ENCODE assay signal across 8 cellular contexts in genomic region chr19:45526143-45526542, GRCh38. TPM values are rescaled to one million over a fixed set of nuclear protein-coding genes. Genes with fewer than 3 reads are reported as not detected.
A peak's percentile ranks its signal among the peaks of the same experiment; 100 is the strongest.
DNase-seq lines count a peak whose midpoint lies in the region; ATAC-seq, FAIRE-seq and TF ChIP-seq lines count a peak whose summit lies in the region.

No MANE protein-coding gene starts in this region.

- H3K27ac ChIP-seq in stomach: peak overlapping the region in 4 of 5 donors; percentile 20 to 66 (median 28)

- peaks cover 18 to 83% (median 46%) of the 10 kb centered on the region in 4 donors for H3K4me1 ChIP-seq in stomach

- TF ChIP-seq POLR2A in H54 (IDR thresholded peaks at IDR 0.05; ENCODE audit: low read depth, low read length) (no peak), stomach (IDR thresholded peaks at IDR 0.05) (no peak)

- ATAC-seq in SK-N-SH treated with all-trans-retinoic acid at 6 μM for 48 hours (peak; percentile 62), left cardiac atrium (peak; percentile 34 to 76), HG02623 (IDR thresholded peaks at IDR 0.05; ENCODE audit: unreplicated experiment) (no peak)

- WGBS in stomach, 5 donors: 62 to 76% (median 72%) methylated on average over 9 of the region's 9 CpGs

- no peaks in the 10 kb centered on the region for H3K9me3 ChIP-seq in stomach

- TF ChIP-seq CTCF in stomach (IDR thresholded peaks at IDR 0.05): no peak

- peaks cover 46 to 68% (median 62%) of the 10 kb centered on the region in 4 donors for H3K36me3 ChIP-seq in stomach

- no peak overlapping the region for H3K4me3 ChIP-seq in stomach

- TF ChIP-seq EP300 in stomach (IDR thresholded peaks at IDR 0.05): no peak

- intact Hi-C loops in left cardiac atrium (cut with DNase I) (no loop called here), stomach (cut with DNase I; ENCODE audit: low total_unique reads) (loop anchor here (10.0 kb wide), 1 partner anchor 119 kb away; no protein-coding TSS in a partner anchor)

- H3K27me3 ChIP-seq in stomach: peaks cover 0 to 10% (median 10%) of the 10 kb centered on the region in 3 donors

- FAIRE-seq in H54 (lab: Jason Lieb, UNC): no peak

- DNase-seq in A172 (ENCODE audit: low spot score): peak; percentile 61
- DNase-seq in H54 (ENCODE audit: insufficient read length, low spot score): peak; percentile 57
- DNase-seq in left cardiac atrium: peak; percentile 72
- DNase-seq in stomach: peak; percentile 70
- no peak for DNase-seq in stimulated activated naive CD4-positive, alpha-beta T cell treated with Interleukin-2 at 50 U/mL for 16 hours (lab: John Stamatoyannopoulos, UW)
- DNase-seq in NCI-H2107 (lab: John Stamatoyannopoulos, UW): no peak

TF ChIP-seq in SK-N-SH treated with all-trans-retinoic acid at 6 μM for 48 hours, 23 proteins besides CTCF, POLR2A, EP300 and RAD21:
- TF ChIP-seq ZC3H10 (CRISPR knock-in tag; IDR thresholded peaks at IDR 0.05): no peak
- TF ChIP-seq ZNF8 (CRISPR knock-in tag; IDR thresholded peaks at IDR 0.05): no peak
- no peak for TF ChIP-seq BACH2 (CRISPR knock-in tag; IDR thresholded peaks at IDR 0.05; ENCODE audit: borderline replicate concordance)
- TF ChIP-seq OSR1 (CRISPR knock-in tag; IDR thresholded peaks at IDR 0.05): no peak
- no peak for TF ChIP-seq TOX (CRISPR knock-in tag; IDR thresholded peaks at IDR 0.05; ENCODE audit: borderline replicate concordance)
- TF ChIP-seq ISL1 (CRISPR knock-in tag; IDR thresholded peaks at IDR 0.05): no peak
- no peak for TF ChIP-seq SNAI2 (CRISPR knock-in tag; IDR thresholded peaks at IDR 0.05)
- no peak for TF ChIP-seq ZNF565 (CRISPR knock-in tag; conservative IDR thresholded peaks at IDR 0.05; ENCODE audit: low read depth)
- no peak for TF ChIP-seq ZFP3 (CRISPR knock-in tag; IDR thresholded peaks at IDR 0.05)
- no peak for TF ChIP-seq TCF4 (CRISPR knock-in tag; IDR thresholded peaks at IDR 0.05; ENCODE audit: borderline replicate concordance)
- TF ChIP-seq CREB5 (CRISPR knock-in tag; IDR thresholded peaks at IDR 0.05; ENCODE audit: low read depth): no peak
- no peak for TF ChIP-seq ZFP30 (CRISPR knock-in tag; IDR thresholded peaks at IDR 0.05)
- no peak for TF ChIP-seq PPARA (CRISPR knock-in tag; IDR thresholded peaks at IDR 0.05; ENCODE audit: borderline replicate concordance)
- TF ChIP-seq RARB (CRISPR knock-in tag; IDR thresholded peaks at IDR 0.05): no peak
- no peak for TF ChIP-seq GLIS3 (CRISPR knock-in tag; IDR thresholded peaks at IDR 0.05)
- TF ChIP-seq POU6F1 (CRISPR knock-in tag; IDR thresholded peaks at IDR 0.05; ENCODE audit: borderline replicate concordance, low read depth): no peak
- no peak for TF ChIP-seq ESRRG (CRISPR knock-in tag; IDR thresholded peaks at IDR 0.05)
- TF ChIP-seq PATZ1 (CRISPR knock-in tag; IDR thresholded peaks at IDR 0.05; ENCODE audit: borderline replicate concordance): no peak
- TF ChIP-seq CSDC2 (CRISPR knock-in tag; IDR thresholded peaks at IDR 0.05): no peak
- TF ChIP-seq ARNTL (CRISPR knock-in tag; IDR thresholded peaks at IDR 0.05; ENCODE audit: borderline replicate concordance, low read depth): no peak

RNA-seq across cellular contexts. Expression of gene VASP, which starts 18.9 kb away (rescaled TPM):
- 54.7 and 64.6 TPM in 2 replicates for total RNA-seq in A172 (2014; rRNA removed; shearing (Covaris generic))
- total RNA-seq in left cardiac atrium: 10 to 100 TPM; 48.4 to 91.7 TPM
- 100 to 1,000 TPM in 3 of 5 donors, 10 to 100 TPM in 2; 48.4 to 280 (median 119) TPM for total RNA-seq in stomach
- polyA plus RNA-seq in stomach: 100 to 1,000 TPM in 1 of 3 donors, 10 to 100 TPM in 2; 62.8 to 149 (median 76.0) TPM

RNA-seq across cellular contexts. Expression of gene PPM1N, which starts 27.9 kb away (rescaled TPM):
- total RNA-seq in A172 (2014; rRNA removed; shearing (Covaris generic)): 0.31 and 3.6 TPM in 2 replicates
- total RNA-seq in left cardiac atrium (1 to 10 TPM in 1 of 2 donors, under 1 TPM in 1; 0.47 to 1.0 TPM), stomach (1 to 10 TPM in 1 of 5 donors, under 1 TPM in 1, not detected in 3; 0.92 to 1.6 TPM)
- 1 to 10 TPM; 1.9 to 5.2 (median 4.9) TPM for polyA plus RNA-seq in stomach

RNA-seq across cellular contexts. Expression of gene RTN2, which starts 29.3 kb away (rescaled TPM):
- total RNA-seq in A172 (2014; rRNA removed; shearing (Covaris generic)): 3.4 and 7.7 TPM in 2 replicates
- total RNA-seq in left cardiac atrium (10 to 100 TPM; 13.0 to 16.3 TPM), stomach (10 to 100 TPM in 2 of 5 donors, 1 to 10 TPM in 2, not detected in 1; 2.0 to 37.3 (median 10.6) TPM)
- polyA plus RNA-seq in stomach: 1 to 10 TPM; 4.7 to 9.3 (median 7.9) TPM

RNA-seq across cellular contexts. Expression of gene FOSB, which starts 58.3 kb away (rescaled TPM):
- total RNA-seq in A172 (2014; rRNA removed; shearing (Covaris generic)): 0.17 TPM in 1 of 2 replicates, not detected in the other
- 1 to 10 TPM; 1.5 to 5.5 TPM for total RNA-seq in left cardiac atrium
- total RNA-seq in stomach: 10 to 100 TPM in 2 of 5 donors, 1 to 10 TPM in 3; 1.2 to 76.8 (median 5.5) TPM
- polyA plus RNA-seq in stomach: 10 to 100 TPM in 2 of 3 donors, 1 to 10 TPM in 1; 6.9 to 20.9 (median 11.1) TPM

RNA-seq across cellular contexts. Expression of gene OPA3, which starts 58.5 kb away (rescaled TPM):
- total RNA-seq in A172 (2014; rRNA removed; shearing (Covaris generic)): 4.0 and 8.6 TPM in 2 replicates
- total RNA-seq in left cardiac atrium (10 to 100 TPM; 19.1 to 27.1 TPM), stomach (10 to 100 TPM in 1 of 5 donors, 1 to 10 TPM in 3, under 1 TPM in 1; under 0.01 to 27.5 (median 3.7) TPM)
- 1 to 10 TPM; 2.9 to 5.5 (median 4.9) TPM for polyA plus RNA-seq in stomach

Comparison
In these comparisons a context has a peak if more than half of its experiments do, and no peak if none do; other contexts are left out.
1. DNase-seq: peak in A172 (single experiment), H54 (single experiment), left cardiac atrium (single experiment) and stomach (single experiment); none in stimulated activated naive CD4-positive, alpha-beta T cell treated with Interleukin-2 at 50 U/mL for 16 hours (single experiment) and NCI-H2107 (single experiment).